Comparison of ENCODE assay signal across 33 cellular contexts in genomic region chr2:25835906-25836305, GRCh38.
"Had no signal": no experiment of that assay in that cellular context is flagged by ENCODE, and none has a peak within 500 bp of the region (broad histone marks: within the 10 kb centered on the region; RNA-seq: fewer than 3 reads in every experiment).

No MANE protein-coding gene starts in this region.

- H3K27me3 Mint-ChIP-seq: activated CD8-positive, alpha-beta T cell treated with anti-CD3 and anti-CD28 coated beads for 36 hours; activated naive CD4-positive, alpha-beta T cell treated with anti-CD3 and anti-CD28 coated beads, Interleukin-2, amount 50 U/mL, for 24 hours; activated naive CD8-positive, alpha-beta T cell treated with anti-CD3 and anti-CD28 coated beads for 36 hours; activated naive CD8-positive, alpha-beta T cell treated with anti-CD3 and anti-CD28 coated beads, Interleukin-2, amount 50 U/mL, for 24 hours; activated T-helper 17 cell treated with anti-CD3 and anti-CD28 coated beads, Interleukin-2, amount 50 U/mL, for 72 hours; central memory CD8-positive, alpha-beta T cell had no signal

- H3K27me3 ChIP-seq: adrenal gland, ascending aorta, brain microvascular endothelial cell, colonic mucosa, esophagus squamous epithelium, gastroesophageal sphincter, heart right ventricle, hepatocyte had no signal

- H3K4me2 ChIP-seq: hepatocyte had no signal

- H3K4me3 Mint-ChIP-seq: activated CD8-positive, alpha-beta T cell treated with anti-CD3 and anti-CD28 coated beads for 36 hours; activated naive CD4-positive, alpha-beta T cell treated with anti-CD3 and anti-CD28 coated beads, Interleukin-2, amount 50 U/mL, for 24 hours; activated naive CD8-positive, alpha-beta T cell treated with anti-CD3 and anti-CD28 coated beads for 36 hours; activated naive CD8-positive, alpha-beta T cell treated with anti-CD3 and anti-CD28 coated beads, Interleukin-2, amount 50 U/mL, for 24 hours; activated T-cell treated with anti-CD3 and anti-CD28 coated beads, Interleukin-2, amount 50 U/mL, for 4 hours; activated T-helper 17 cell treated with anti-CD3 and anti-CD28 coated beads, Interleukin-2, amount 50 U/mL, for 72 hours; central memory CD8-positive, alpha-beta T cell; WTC11 had no signal

- H3K9me3 ChIP-seq: adrenal gland, ascending aorta, colonic mucosa had no signal

- H2AFZ ChIP-seq: hepatocyte had no signal

- H3K27ac ChIP-seq: adrenal gland, ascending aorta, brain microvascular endothelial cell, colonic mucosa, epithelial cell of prostate, esophagus squamous epithelium, gastroesophageal sphincter, heart right ventricle, hepatocyte, VCaP had no signal

- H3K4me1 Mint-ChIP-seq: WTC11 had no signal

- H3K9me3 Mint-ChIP-seq: activated naive CD8-positive, alpha-beta T cell treated with anti-CD3 and anti-CD28 coated beads, Interleukin-2, amount 50 U/mL, for 24 hours; activated T-helper 17 cell treated with anti-CD3 and anti-CD28 coated beads, Interleukin-2, amount 50 U/mL, for 72 hours; central memory CD8-positive, alpha-beta T cell had no signal

- H3K36me3 ChIP-seq: adrenal gland, ascending aorta, brain microvascular endothelial cell, colonic mucosa had no signal

- H3K27ac Mint-ChIP-seq: activated CD8-positive, alpha-beta T cell treated with anti-CD3 and anti-CD28 coated beads for 36 hours; activated naive CD4-positive, alpha-beta T cell treated with anti-CD3 and anti-CD28 coated beads, Interleukin-2, amount 50 U/mL, for 24 hours; activated naive CD8-positive, alpha-beta T cell treated with anti-CD3 and anti-CD28 coated beads for 36 hours; activated naive CD8-positive, alpha-beta T cell treated with anti-CD3 and anti-CD28 coated beads, Interleukin-2, amount 50 U/mL, for 24 hours; activated T-helper 17 cell treated with anti-CD3 and anti-CD28 coated beads, Interleukin-2, amount 50 U/mL, for 72 hours; WTC11 had no signal

- ATAC-seq: activated CD8-positive, alpha-beta T cell treated with anti-CD3 and anti-CD28 coated beads for 36 hours; activated naive CD8-positive, alpha-beta T cell treated with anti-CD3 and anti-CD28 coated beads, Interleukin-2, amount 50 U/mL, for 24 hours; activated T-cell treated with anti-CD3 and anti-CD28 coated beads, Interleukin-2, amount 50 U/mL, for 4 hours; activated T-helper 17 cell treated with anti-CD3 and anti-CD28 coated beads, Interleukin-2, amount 50 U/mL, for 72 hours; gastroesophageal sphincter; heart right ventricle; WTC11 had no signal

- DNase-seq: activated CD4-positive, alpha-beta T cell treated with anti-CD3 and anti-CD28 coated beads for 48 hours; activated CD4-positive, alpha-beta T cell treated with anti-CD3 and anti-CD28 coated beads, Interleukin-2, amount 50 U/mL, for 1 hour; activated CD4-positive, alpha-beta T cell treated with anti-CD3 and anti-CD28 coated beads, Interleukin-2, amount 50 U/mL, for 48 hours; activated CD8-positive, alpha-beta memory T cell treated with anti-CD3 and anti-CD28 coated beads for 24 hours; activated CD8-positive, alpha-beta T cell treated with anti-CD3 and anti-CD28 coated beads for 36 hours; activated effector memory CD4-positive, alpha-beta T cell treated with Interleukin-2 at 50 U/mL for 16 hours; activated gamma-delta T cell treated with Interleukin-2 at 50 U/mL for 16 hours; activated naive CD4-positive, alpha-beta T cell treated with Interleukin-2 at 50 U/mL for 16 hours; activated naive CD8-positive, alpha-beta T cell treated with anti-CD3 and anti-CD28 coated beads for 36 hours; activated naive CD8-positive, alpha-beta T cell treated with anti-CD3 and anti-CD28 coated beads, Interleukin-2, amount 50 U/mL, for 24 hours; activated T-cell treated with anti-CD3 and anti-CD28 coated beads, Interleukin-2, amount 50 U/mL, for 4 hours; amygdala; brain microvascular endothelial cell; colonic mucosa; effector CD8-positive, alpha-beta T cell; esophagus squamous epithelium; foreskin melanocyte; heart right ventricle; T-helper 1 cell; T-helper 2 cell had no signal

- H3K4me1 ChIP-seq: ascending aorta, colonic mucosa had no signal

- FAIRE-seq: bronchial epithelial cell, endometrium, endothelial cell of umbilical vein had no signal

- H3K4me3 ChIP-seq: adrenal gland, ascending aorta, colonic mucosa, esophagus squamous epithelium, gastroesophageal sphincter, heart right ventricle, hepatocyte had no signal
